8 cellular contexts compared by ENCODE assay signal in the genomic region with DNA sequence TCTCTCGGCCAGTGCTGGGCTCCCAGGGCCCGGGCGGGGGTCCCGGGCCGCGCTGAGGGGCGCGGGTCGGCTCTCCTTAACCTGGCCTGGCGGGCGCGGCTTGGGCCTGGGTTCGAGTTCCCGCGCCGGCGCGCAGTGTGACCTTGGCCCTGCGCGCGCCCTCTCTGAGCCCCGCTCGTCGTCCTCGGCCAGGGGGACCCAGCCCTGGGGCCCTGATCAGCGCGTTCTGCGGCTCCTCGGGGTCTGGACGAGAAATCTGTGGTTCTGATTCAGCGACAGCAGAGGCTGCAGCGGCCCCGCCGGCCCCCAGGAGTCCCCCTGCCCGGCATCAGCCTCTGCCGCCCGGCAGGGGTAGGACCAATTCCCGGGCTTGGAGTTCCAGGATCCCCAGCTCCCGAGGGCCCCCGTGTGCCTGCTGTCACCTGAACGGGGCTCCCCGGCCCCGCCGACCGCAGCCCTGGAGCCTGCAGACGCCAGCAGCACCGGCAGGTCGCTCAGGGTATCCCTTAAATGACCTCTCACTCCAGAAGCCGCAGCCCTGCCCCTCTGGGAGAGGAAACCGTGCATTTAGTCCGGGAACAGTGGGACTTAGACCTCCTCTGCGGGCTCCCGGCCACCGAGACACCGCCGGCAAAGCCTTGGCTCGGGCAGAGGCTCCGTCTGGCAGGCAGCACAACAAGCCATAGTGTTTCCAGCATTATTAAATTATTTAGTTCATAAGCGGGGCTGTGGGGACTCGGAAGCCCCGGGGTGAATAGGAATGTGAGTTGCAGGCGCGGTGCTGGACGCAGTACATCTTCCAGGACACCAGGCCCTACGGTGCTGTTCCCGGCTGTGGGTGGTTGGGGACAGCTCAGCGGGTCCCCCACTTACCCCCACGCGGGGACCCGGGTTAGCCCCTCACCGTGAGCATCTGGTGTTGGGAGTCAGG. TPM values are rescaled to one million over a fixed set of nuclear protein-coding genes. Genes with fewer than 3 reads are reported as not detected.
DNase-seq lines count a peak whose midpoint lies in the region; ATAC-seq, FAIRE-seq and TF ChIP-seq lines count a peak whose summit lies in the region.

No MANE protein-coding gene starts in this region.

- H3K4me3 Mint-ChIP-seq in memory B cell: peak overlapping the region; percentile 65

- H3K27me3 ChIP-seq in ACC112 (ENCODE audit: insufficient read depth, low read length) (no peaks in the 10 kb centered on the region), endocrine pancreas (ENCODE audit: control insufficient read depth, insufficient read depth, low read length) (no peaks in the 10 kb centered on the region), testis (no peaks in the 10 kb centered on the region)

- 0 to 1% methylated on average over 2 to 58 of the region's 71 CpGs for WGBS in testis, 2 donors

- peak overlapping the region; percentile 99 for H3K4me3 ChIP-seq in ACC112 (ENCODE audit: low read depth, low read length)
- peak overlapping the region; percentile 32 for H3K4me3 ChIP-seq in endocrine pancreas (ENCODE audit: control insufficient read depth, insufficient read depth, low read length)
- H3K4me3 ChIP-seq in testis: peak overlapping the region; percentile 88 to 92

- no peaks in the 10 kb centered on the region for H3K9me3 ChIP-seq in endocrine pancreas (ENCODE audit: control insufficient read depth, low read length)
- H3K9me3 ChIP-seq in testis: no peaks in the 10 kb centered on the region

- H3K27ac ChIP-seq in ACC112 (ENCODE audit: low read depth, low read length) (no peak overlapping the region), testis (peak overlapping the region; percentile 83 to 86)

- H3K9ac ChIP-seq in endocrine pancreas (ENCODE audit: control insufficient read depth, insufficient read depth, low read length): peak overlapping the region; percentile 69

- peak overlapping the region; percentile 38 for H3K27ac Mint-ChIP-seq in memory B cell

- TF ChIP-seq POLR2A in testis (IDR thresholded peaks at IDR 0.05): no peak

- H3K36me3 ChIP-seq in ACC112 (ENCODE audit: insufficient read depth, low read length) (no peaks in the 10 kb centered on the region), endocrine pancreas (ENCODE audit: control insufficient read depth, insufficient read depth, low read length) (no peaks in the 10 kb centered on the region), testis (ENCODE audit: low read depth, missing control alignments) (no peaks in the 10 kb centered on the region)

- peaks cover 1% of the 10 kb centered on the region for H3K9me3 Mint-ChIP-seq in memory B cell

- H3K36me3 Mint-ChIP-seq in memory B cell: peaks cover 2% of the 10 kb centered on the region

- no peaks in the 10 kb centered on the region for H3K27me3 Mint-ChIP-seq in memory B cell

- ATAC-seq in GM18867 (IDR thresholded peaks at IDR 0.05; ENCODE audit: unreplicated experiment): peak; percentile 1
- ATAC-seq in memory B cell (ENCODE audit: low read depth): peak; percentile 21
- no peak for ATAC-seq in GM19452 (IDR thresholded peaks at IDR 0.05; ENCODE audit: unreplicated experiment)

- no peak for FAIRE-seq in HTR-8/SVneo (lab: Jason Lieb, UNC)

- H3K4me1 ChIP-seq in ACC112 (ENCODE audit: control insufficient read depth, insufficient read depth, low read length, unreplicated experiment): peaks cover 24% of the 10 kb centered on the region
- H3K4me1 ChIP-seq in endocrine pancreas (ENCODE audit: control insufficient read depth, insufficient read depth, low read length): no peaks in the 10 kb centered on the region
- peaks cover 54% of the 10 kb centered on the region for H3K4me1 ChIP-seq in testis

- peak overlapping the region; percentile 77 for H2AFZ ChIP-seq in ACC112 (ENCODE audit: low read length, unreplicated experiment)

- intact Hi-C loops in testis (cut with DNase I; ENCODE audit: low total_unique reads): no loop called here

- H3K79me2 ChIP-seq in ACC112 (ENCODE audit: control insufficient read depth, insufficient read depth, low read length, unreplicated experiment): peaks cover 18% of the 10 kb centered on the region

- TF ChIP-seq CTCF in testis (IDR thresholded peaks at IDR 0.05): no peak

- DNase-seq in HTR-8/SVneo (ENCODE audit: insufficient read length, low spot score) (peak; percentile 69), memory B cell (ENCODE audit: low spot score in 2 of 2) (peak; percentile 24 to 40), testis (peak; percentile 42)
- peak; percentile 48 for DNase-seq in activated CD4-positive, alpha-beta T cell treated with anti-CD3 and anti-CD28 coated beads for 48 hours

- H3K4me1 Mint-ChIP-seq in memory B cell: peaks cover 35% of the 10 kb centered on the region

RNA-seq across cellular contexts. Expression of a gene that starts 0.6 kb away (rescaled TPM):
- total RNA-seq in testis: 10 to 100 TPM; 42.0 to 42.1 TPM
- polyA plus RNA-seq in testis (ENCODE audit: insufficient read depth, low read depth, low replicate concordance): 15.3 TPM

RNA-seq across cellular contexts. Expression of a gene that starts 49.4 kb away (rescaled TPM):
- total RNA-seq in testis: 100 to 1,000 TPM; 237 to 263 TPM
- polyA plus RNA-seq in testis (ENCODE audit: insufficient read depth, low read depth, low replicate concordance): 165 TPM

Comparison
In these comparisons a context has a peak if more than half of its experiments do, and no peak if none do; other contexts are left out.
1. H3K4me3 ChIP-seq: peak in every context shown above with its lines; median percentile 99 in ACC112; 90 in testis; 32 in endocrine pancreas.